ENCODE assay signal across 1 cellular context in genomic region chr2:241672243-241673188, GRCh38.
TF ChIP-seq lines count a peak whose summit lies in the region.

No MANE protein-coding gene starts in this region.

TF ChIP-seq in HepG2, 621 proteins besides CTCF, POLR2A, EP300 and RAD21:
- TF ChIP-seq AGO2 (optimal IDR thresholded peaks at IDR 0.05; ENCODE audit: low read depth, low read length) = peak; percentile 25
- TF ChIP-seq TP53 (CRISPR knock-in tag; conservative IDR thresholded peaks at IDR 0.05) = no peak
- 0 out of 2 replicates have a peak, but pooled peaks have one; percentile 22 for TF ChIP-seq POLR2G (IDR thresholded peaks at IDR 0.05; ENCODE audit: low read depth, low read length)
- 0 out of 2 replicates have a peak, but pooled peaks have one; percentile 11 for TF ChIP-seq ZNF430 (CRISPR knock-in tag; IDR thresholded peaks at IDR 0.05)
- TF ChIP-seq ATF5 (CRISPR knock-in tag; IDR thresholded peaks at IDR 0.05; ENCODE audit: low read depth) = no peak
- no peak for TF ChIP-seq ZSCAN9 (CRISPR knock-in tag; IDR thresholded peaks at IDR 0.05; ENCODE audit: borderline replicate concordance)
- peak; percentile 42 for TF ChIP-seq AGO1 (IDR thresholded peaks at IDR 0.05; ENCODE audit: low read depth, low read length, poor library complexity, severe bottlenecking)
- TF ChIP-seq SNAPC5 (CRISPR knock-in tag; IDR thresholded peaks at IDR 0.05; ENCODE audit: borderline replicate concordance) = no peak
- peak; percentile 53 for TF ChIP-seq RBM22 (optimal IDR thresholded peaks at IDR 0.05; ENCODE audit: low read length)
- TF ChIP-seq ZNF687 (CRISPR knock-in tag; IDR thresholded peaks at IDR 0.05) = 0 out of 2 replicates have a peak, but pooled peaks have one; percentile 14
